ENCODE assay signal across 1 cellular context in the genomic region with DNA sequence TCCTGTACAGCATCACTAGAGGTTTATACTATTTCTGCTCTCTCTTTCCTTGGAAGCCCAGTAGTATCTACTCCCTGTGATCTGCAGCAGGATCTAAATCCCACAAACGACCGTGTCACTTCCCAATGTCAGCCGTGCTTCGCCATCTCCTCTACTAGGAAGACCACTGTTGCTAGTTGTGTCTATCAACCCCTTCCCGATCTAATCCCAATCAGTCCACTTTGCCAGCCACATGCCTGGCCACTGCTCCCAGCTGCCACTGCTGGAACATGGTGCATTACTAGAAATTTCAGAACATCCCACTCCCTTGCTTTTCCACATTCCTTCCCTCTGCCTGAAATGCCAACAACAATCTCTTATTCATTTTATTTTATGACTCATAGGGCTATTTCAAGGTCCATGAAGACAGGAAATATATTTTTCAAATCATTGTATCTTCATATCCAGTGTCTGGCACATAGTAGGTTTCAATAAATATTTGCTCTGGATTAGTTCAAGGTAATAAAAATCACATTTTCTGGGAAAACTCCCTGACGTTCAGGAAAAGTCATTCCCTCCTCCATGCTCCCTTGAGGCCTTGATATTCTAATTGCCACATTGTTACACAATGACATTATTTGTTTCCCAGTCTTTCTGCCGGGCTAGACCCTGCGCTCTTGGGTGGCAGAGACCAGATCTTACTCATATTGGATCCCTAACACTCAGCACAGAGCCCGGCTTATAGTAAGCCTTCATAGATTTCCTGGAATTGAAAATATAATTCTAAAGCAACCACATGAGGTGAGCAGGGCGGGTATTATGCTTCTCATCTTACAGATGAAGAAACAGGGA.
TF ChIP-seq lines count a peak whose summit lies in the region.

No MANE protein-coding gene starts in this region.

TF ChIP-seq in H1, 55 proteins besides CTCF, POLR2A, EP300 and RAD21:
- TF ChIP-seq CEBPB (IDR thresholded peaks at IDR 0.05; ENCODE audit: low read depth, low read length) = 0 out of 2 replicates have a peak, but pooled peaks have one; percentile 5
- no peak for TF ChIP-seq RXRA (IDR thresholded peaks at IDR 0.05; ENCODE audit: insufficient read depth, low read depth, low read length)
- TF ChIP-seq NRF1 (IDR thresholded peaks at IDR 0.05; ENCODE audit: low read depth, low read length) = no peak
